Comparison of ENCODE assay signal across 8 cellular contexts in the genomic region with DNA sequence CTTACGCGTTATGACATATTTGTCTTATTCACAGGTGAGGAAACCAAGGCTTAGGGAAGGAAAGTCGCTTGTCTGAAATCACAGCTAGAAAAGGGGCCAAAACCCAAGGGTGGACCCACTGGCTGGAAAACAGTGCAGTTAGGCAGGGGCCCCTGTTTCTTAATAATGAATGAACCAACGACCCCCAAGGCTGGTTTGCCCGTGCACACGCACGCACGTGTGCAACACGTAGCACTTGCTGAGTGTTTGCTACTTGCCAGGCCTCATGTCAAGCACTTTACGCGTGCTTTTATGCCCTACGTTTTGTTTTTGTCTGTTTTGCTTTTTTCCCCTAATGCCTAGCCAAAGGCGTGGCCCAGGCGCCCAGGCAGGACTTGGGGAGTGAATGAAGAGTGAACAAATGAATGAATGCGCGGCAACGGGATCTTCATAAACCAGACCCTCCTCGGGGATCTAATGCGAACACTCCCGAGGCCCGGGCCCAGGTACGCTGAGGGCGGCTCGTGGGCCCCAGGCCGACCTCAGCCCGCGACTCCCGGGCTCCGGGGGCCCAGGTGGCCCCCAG. TPM values are rescaled to one million over a fixed set of nuclear protein-coding genes. Genes with fewer than 3 reads are reported as not detected.
DNase-seq lines count a peak whose midpoint lies in the region; ATAC-seq and TF ChIP-seq lines count a peak whose summit lies in the region.

No MANE protein-coding gene starts in this region.

- DNase-seq in immature natural killer cell (no peak), medulla oblongata (ENCODE audit: extremely low spot score) (no peak), NCI-H446 (lab: John Stamatoyannopoulos, UW) (no peak), NCI-H187 (lab: John Stamatoyannopoulos, UW) (no peak)
- peak; percentile 45 for DNase-seq in stimulated activated CD8-positive, alpha-beta memory T cell treated with anti-CD3 and anti-CD28 coated beads, Interleukin-4, amount 100 ng/mL, for 48 hours

- H3K9me2 ChIP-seq in DOHH2 (replicated peaks; ENCODE audit: control insufficient read depth, low read length) = no peaks in the 10 kb centered on the region

- H3K4me3 Mint-ChIP-seq in activated naive CD8-positive, alpha-beta T cell = peak overlapping the region; percentile 89
- H3K4me3 Mint-ChIP-seq in immature natural killer cell = peak overlapping the region; percentile 80 to 87 (median 83)

- H3K4me3 ChIP-seq in DOHH2 (ENCODE audit: low read length) = peak overlapping the region; percentile 92

- no peaks in the 10 kb centered on the region for H3K36me3 Mint-ChIP-seq in activated naive CD8-positive, alpha-beta T cell
- no peaks in the 10 kb centered on the region for H3K36me3 Mint-ChIP-seq in immature natural killer cell

- no peaks in the 10 kb centered on the region for H3K27me3 ChIP-seq in DOHH2 (ENCODE audit: control insufficient read depth, low read length)

- H3K4me2 ChIP-seq in DOHH2 (ENCODE audit: low read length) = peak overlapping the region; percentile 75

- H4K20me1 ChIP-seq in DOHH2 (ENCODE audit: control insufficient read depth, insufficient read depth, low read depth, low read length) = peaks cover 31% of the 10 kb centered on the region

- H3K27me3 Mint-ChIP-seq in activated naive CD8-positive, alpha-beta T cell = no peaks in the 10 kb centered on the region
- peaks cover 2 to 8% (median 7%) of the 10 kb centered on the region in 3 donors for H3K27me3 Mint-ChIP-seq in immature natural killer cell (ENCODE audit: low read depth in 3 of 3)

- H3K27ac Mint-ChIP-seq in activated naive CD8-positive, alpha-beta T cell = peak overlapping the region; percentile 90
- H3K27ac Mint-ChIP-seq in immature natural killer cell = peak overlapping the region in 5 of 6 donors; percentile 65 to 89 (median 78)

- peaks cover 21% of the 10 kb centered on the region for H3K36me3 ChIP-seq in DOHH2 (ENCODE audit: control insufficient read depth, low read length)

- H3K4me1 ChIP-seq in DOHH2 (ENCODE audit: control insufficient read depth, low read length) = peaks cover 35% of the 10 kb centered on the region

- TF ChIP-seq CTCF in DOHH2 (IDR thresholded peaks at IDR 0.05; ENCODE audit: low read depth, low read length, poor library complexity, severe bottlenecking) = no peak

- H3K27ac ChIP-seq in DOHH2 (ENCODE audit: low read depth, low read length) = no peak overlapping the region

- H3K9me3 ChIP-seq in DOHH2 (ENCODE audit: control insufficient read depth, insufficient read depth, low read length) = no peaks in the 10 kb centered on the region

- H3K79me2 ChIP-seq in DOHH2 (ENCODE audit: control insufficient read depth, low read length) = peaks cover 49% of the 10 kb centered on the region

- H3F3A ChIP-seq in DOHH2 (ENCODE audit: control insufficient read depth, insufficient read depth) = no peaks in the 10 kb centered on the region; the same call in 1 of the 2 replicates

- ATAC-seq in HG03520 (IDR thresholded peaks at IDR 0.05; ENCODE audit: unreplicated experiment) = peak; percentile 1

- no peaks in the 10 kb centered on the region for H3K9me3 Mint-ChIP-seq in activated naive CD8-positive, alpha-beta T cell (ENCODE audit: low read depth)
- H3K9me3 Mint-ChIP-seq in immature natural killer cell = no peaks in the 10 kb centered on the region

- H3K4me1 Mint-ChIP-seq in activated naive CD8-positive, alpha-beta T cell (ENCODE audit: low read depth) = peaks cover 37% of the 10 kb centered on the region
- H3K4me1 Mint-ChIP-seq in immature natural killer cell = peaks cover 34 to 40% of the 10 kb centered on the region in 2 donors

RNA-seq across cellular contexts. Expression of a gene that starts 0.6 kb away (rescaled TPM):
- 10 to 100 TPM; 33.8 to 60.6 (median 58.7) TPM for polyA plus RNA-seq in immature natural killer cell

RNA-seq across cellular contexts. Expression of a gene that starts 50.9 kb away (rescaled TPM):
- polyA plus RNA-seq in immature natural killer cell = 10 to 100 TPM; 18.0 to 28.0 (median 20.7) TPM
